Comparison of ENCODE assay signal across 8 cellular contexts in genomic region chr9:86637515-86637914, GRCh38.
DNase-seq lines count a peak whose midpoint lies in the region; ATAC-seq and TF ChIP-seq lines count a peak whose summit lies in the region.

No MANE protein-coding gene starts in this region.

- no peaks in the 10 kb centered on the region for H3K27me3 ChIP-seq in gastrocnemius medialis

- no peaks in the 10 kb centered on the region for H3K4me1 ChIP-seq in gastrocnemius medialis

- H3K27ac ChIP-seq in gastrocnemius medialis: no peak overlapping the region

- H3K36me3 ChIP-seq in gastrocnemius medialis: no peaks in the 10 kb centered on the region

- no peak for DNase-seq in GM10266 (ENCODE audit: extremely low spot score)
- peak; percentile 17 for DNase-seq in OCI-M1 (lab: John Stamatoyannopoulos, UW)
- peak in 1 of 2 donors; percentile 52 for DNase-seq in foreskin fibroblast
- peak; percentile 89 for DNase-seq in retina
- DNase-seq in DMS79 treated with DMSO at 0.1 percent for 48 hours (lab: John Stamatoyannopoulos, UW): no peak
- no peak for DNase-seq in HPDE6-E6E7 (ENCODE audit: extremely low spot score)
- DNase-seq in NCI-H1930 (lab: John Stamatoyannopoulos, UW): no peak
- DNase-seq in gastrocnemius medialis: no peak

- intact Hi-C loops in gastrocnemius medialis (cut with DNase I; ENCODE audit: low total_unique reads): no loop called here

- TF ChIP-seq CTCF in GM10266 (IDR thresholded peaks at IDR 0.05; ENCODE audit: control insufficient read depth, insufficient read depth, low read depth, missing control alignments): peak; percentile 51
- TF ChIP-seq CTCF in foreskin fibroblast (IDR thresholded peaks at IDR 0.05; ENCODE audit: low read depth, low read length): peak; percentile 75
- TF ChIP-seq CTCF in gastrocnemius medialis (IDR thresholded peaks at IDR 0.05 in 4 of 5, conservative IDR thresholded peaks at IDR 0.05 in 1 of 5): peak in 1 of 5 experiments; percentile 25

- H3K4me3 ChIP-seq in foreskin fibroblast (ENCODE audit: low read depth in 1 of 2, low read length in 2 of 2) (no peak overlapping the region), gastrocnemius medialis (no peak overlapping the region)

- ATAC-seq in gastrocnemius medialis: no peak

- no peak for TF ChIP-seq POLR2A in gastrocnemius medialis (IDR thresholded peaks at IDR 0.05)

- in situ Hi-C loops in gastrocnemius medialis (cut with MboI; ENCODE audit: low sequenced_read_pairs in 4 of 4): loop anchor here in 1 of 4 donors (25.0 kb wide), 2 partner anchors 100 to 675 kb away; no protein-coding TSS in a partner anchor

- no peaks in the 10 kb centered on the region for H3K9me3 ChIP-seq in gastrocnemius medialis

Comparison
In these comparisons a context has a peak if more than half of its experiments do, and no peak if none do; other contexts are left out.
1. DNase-seq: peak in OCI-M1 (single experiment) and retina (single experiment); none in GM10266 (single experiment), DMS79 treated with DMSO at 0.1 percent for 48 hours (single experiment), HPDE6-E6E7 (single experiment), NCI-H1930 (0 of 2) and gastrocnemius medialis (0 of 2).